17 cellular contexts compared by ENCODE assay signal in genomic region chr16:84283314-84284167, GRCh38. TPM values are rescaled to one million over a fixed set of nuclear protein-coding genes. Genes with fewer than 3 reads are reported as not detected.
DNase-seq lines count a peak whose midpoint lies in the region; ATAC-seq and TF ChIP-seq lines count a peak whose summit lies in the region.
"Had no signal": no experiment of that assay in that cellular context is flagged by ENCODE, and none has a peak within 500 bp of the region (broad histone marks: within the 10 kb centered on the region; RNA-seq: fewer than 3 reads in every experiment).

No MANE protein-coding gene starts in this region.

- H3K4me1 ChIP-seq in right atrium auricular region (peaks cover 0 to 39% of the 10 kb centered on the region in 2 donors), neural progenitor cell (peaks cover 16% of the 10 kb centered on the region), urinary bladder (ENCODE audit: insufficient read depth) (no peaks in the 10 kb centered on the region)
- H3K4me1 ChIP-seq: colonic mucosa had no signal

- no peak overlapping the region for H2AFZ ChIP-seq in neural progenitor cell (replicated peaks)

- peaks cover 25% of the 10 kb centered on the region for H3K27me3 Mint-ChIP-seq in neural progenitor cell (ENCODE audit: insufficient read depth, low read depth)

- H3K27ac Mint-ChIP-seq in neural progenitor cell, result no peak overlapping the region
- H3K27ac Mint-ChIP-seq: activated CD4-positive, alpha-beta T cell treated with anti-CD3 and anti-CD28 coated beads, Interleukin-2, amount 10 ng/mL, durations not matched to agents 7 days and 5 days; activated T-cell treated with anti-CD3 and anti-CD28 coated beads, Interleukin-2, amount 50 U/mL, for 24 hours had no signal

- no peaks in the 10 kb centered on the region for H3K36me3 Mint-ChIP-seq in neural progenitor cell

- peak overlapping the region; percentile 33 for H3K4me2 ChIP-seq in neural progenitor cell

- no peaks in the 10 kb centered on the region for H4K20me1 ChIP-seq in neural progenitor cell (ENCODE audit: low read depth)

- H3K9me3 Mint-ChIP-seq in neural progenitor cell, result peaks cover 8% of the 10 kb centered on the region
- H3K9me3 Mint-ChIP-seq: activated CD4-positive, alpha-beta T cell treated with anti-CD3 and anti-CD28 coated beads, Interleukin-2, amount 10 ng/mL, durations not matched to agents 7 days and 5 days; activated T-cell treated with anti-CD3 and anti-CD28 coated beads, Interleukin-2, amount 50 U/mL, for 24 hours had no signal

- H3K9me3 ChIP-seq in right atrium auricular region (no peaks in the 10 kb centered on the region), neural progenitor cell (ENCODE audit: low read depth) (no peaks in the 10 kb centered on the region)
- H3K9me3 ChIP-seq: colonic mucosa had no signal

- H3K4me3 Mint-ChIP-seq in neural progenitor cell, result peak overlapping the region; percentile 72
- H3K4me3 Mint-ChIP-seq: activated CD4-positive, alpha-beta T cell treated with anti-CD3 and anti-CD28 coated beads, Interleukin-2, amount 10 ng/mL, durations not matched to agents 7 days and 5 days; activated T-cell treated with anti-CD3 and anti-CD28 coated beads, Interleukin-2, amount 50 U/mL, for 24 hours had no signal

- H3K27ac ChIP-seq in right atrium auricular region (peak overlapping the region; percentile 14 to 46), neural progenitor cell (no peak overlapping the region), urinary bladder (ENCODE audit: low read depth) (peak overlapping the region; percentile 53)
- H3K27ac ChIP-seq: 22Rv1, C4-2B, colonic mucosa had no signal

- no peak for ATAC-seq in GM21576 (IDR thresholded peaks at IDR 0.05; ENCODE audit: unreplicated experiment)

- no peak for TF ChIP-seq CTCF in right atrium auricular region (IDR thresholded peaks at IDR 0.05)
- TF ChIP-seq CTCF in neural progenitor cell (IDR thresholded peaks at IDR 0.05), result no peak

- H3K4me1 Mint-ChIP-seq in neural progenitor cell, result peaks cover 53% of the 10 kb centered on the region
- H3K4me1 Mint-ChIP-seq: activated CD4-positive, alpha-beta T cell treated with anti-CD3 and anti-CD28 coated beads, Interleukin-2, amount 10 ng/mL, durations not matched to agents 7 days and 5 days had no signal

- no peaks in the 10 kb centered on the region for H3F3A ChIP-seq in neural progenitor cell (ENCODE audit: low read depth)

- DNase-seq in DMS53 (lab: John Stamatoyannopoulos, UW), result peak; percentile 25
- DNase-seq in DMS53 treated with DMSO at 0.1 percent for 48 hours (lab: John Stamatoyannopoulos, UW; ENCODE audit: unreplicated experiment), result no peak
- no peak for DNase-seq in right atrium auricular region (ENCODE audit: low spot score)
- no peak for DNase-seq in neural progenitor cell (ENCODE audit: low spot score)
- no peak for DNase-seq in DMS79 (lab: John Stamatoyannopoulos, UW)
- DNase-seq in stimulated activated CD4-positive, alpha-beta T cell treated with anti-CD3 and anti-CD28 coated beads, Interleukin-2, amount 100 ng/mL, for 24 hours, result no peak
- DNase-seq: activated CD4-positive, alpha-beta T cell treated with anti-CD3 and anti-CD28 coated beads, Interleukin-2, amount 10 ng/mL, durations not matched to agents 7 days and 5 days; activated T-cell treated with anti-CD3 and anti-CD28 coated beads, Interleukin-2, amount 50 U/mL, for 24 hours; NCI-H1694 treated with DMSO at 0.1 percent for 48 hours; stimulated activated naive CD4-positive, alpha-beta T cell had no signal

- H3K79me2 ChIP-seq in neural progenitor cell (ENCODE audit: low read depth), result no peaks in the 10 kb centered on the region

- H3K36me3 ChIP-seq in right atrium auricular region (no peaks in the 10 kb centered on the region), neural progenitor cell (no peaks in the 10 kb centered on the region), urinary bladder (ENCODE audit: insufficient read depth) (no peaks in the 10 kb centered on the region)
- H3K36me3 ChIP-seq: colonic mucosa had no signal

- no peak overlapping the region for H3K9ac ChIP-seq in neural progenitor cell

- no peaks in the 10 kb centered on the region for H3K27me3 ChIP-seq in right atrium auricular region
- peaks cover 13% of the 10 kb centered on the region for H3K27me3 ChIP-seq in neural progenitor cell
- H3K27me3 ChIP-seq: colonic mucosa had no signal

- H3K4me3 ChIP-seq in right atrium auricular region (no peak overlapping the region), neural progenitor cell (no peak overlapping the region), urinary bladder (ENCODE audit: low read depth, low read length) (no peak overlapping the region)
- H3K4me3 ChIP-seq: colonic mucosa had no signal

- 68% methylated on average over 25 of the region's 25 CpGs for WGBS in urinary bladder

RNA-seq across cellular contexts. Expression of gene WFDC1, which starts 11.1 kb away (rescaled TPM):
- total RNA-seq in right atrium auricular region, result 1 to 10 TPM in 1 of 2 donors, under 1 TPM in 1; 0.59 to 3.3 TPM
- not detected in 2 replicates for total RNA-seq in neural progenitor cell (ENCODE audit: low replicate concordance)
- total RNA-seq in urinary bladder, result 44.6 TPM
- polyA plus RNA-seq in urinary bladder, result 67.2 TPM
- total RNA-seq: activated CD4-positive, alpha-beta T cell treated with anti-CD3 and anti-CD28 coated beads, Interleukin-2, amount 10 ng/mL, durations not matched to agents 7 days and 5 days; T-helper 2 cell treated with Interferon-gamma antibody and Interleukin-4, amounts not matched to agents 100 ng/mL and 5 ng/mL, for 36 hours had no signal

RNA-seq across cellular contexts. Expression of gene KCNG4, which starts 43.7 kb away (rescaled TPM):
- total RNA-seq in right atrium auricular region (not detected), neural progenitor cell (ENCODE audit: low replicate concordance) (not detected in 2 replicates), urinary bladder (not detected)
- not detected for polyA plus RNA-seq in urinary bladder
- total RNA-seq: activated CD4-positive, alpha-beta T cell treated with anti-CD3 and anti-CD28 coated beads, Interleukin-2, amount 10 ng/mL, durations not matched to agents 7 days and 5 days; colonic mucosa; T-helper 2 cell treated with Interferon-gamma antibody and Interleukin-4, amounts not matched to agents 100 ng/mL and 5 ng/mL, for 36 hours had no signal
- polyA plus RNA-seq: adipose tissue had no signal

Comparison
In these comparisons a context has a peak if more than half of its experiments do, and no peak if none do; other contexts are left out.
1. RNA of gene WFDC1, which starts 11.1 kb away (total RNA-seq): 44.6 TPM in urinary bladder (single experiment); 0.59 to 3.3 TPM in right atrium auricular region and not detected in neural progenitor cell; every median in the first group is over 10 times any median in the second.